8 cellular contexts compared by ENCODE assay signal in the genomic region with DNA sequence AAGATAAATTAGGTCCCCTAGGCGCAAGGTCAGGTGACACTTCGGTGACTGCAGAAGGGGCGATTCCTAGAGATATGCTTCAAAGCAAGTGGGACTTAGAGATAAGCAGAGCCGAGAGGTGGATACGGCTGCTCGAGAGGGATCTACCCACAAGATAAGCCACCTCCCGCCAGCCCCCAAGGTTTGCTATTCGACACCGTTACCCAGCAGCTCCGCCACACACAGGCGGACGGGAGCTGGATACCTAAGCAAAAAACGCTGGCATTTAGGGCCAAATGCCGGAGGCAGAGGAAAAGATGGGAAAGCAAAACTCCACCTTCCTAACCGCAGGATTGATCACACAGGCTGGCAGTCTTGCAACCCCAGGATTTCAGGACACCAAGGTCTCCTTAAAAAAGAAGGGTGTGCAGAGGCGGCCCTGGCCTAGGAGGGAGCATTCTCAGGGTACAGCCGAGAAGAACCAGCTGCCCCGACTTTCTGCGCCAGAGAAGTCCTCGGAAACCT. TPM values are rescaled to one million over a fixed set of nuclear protein-coding genes. Genes with fewer than 3 reads are reported as not detected.
DNase-seq lines count a peak whose midpoint lies in the region; ATAC-seq and TF ChIP-seq lines count a peak whose summit lies in the region.

No MANE protein-coding gene starts in this region.

- peaks cover 7% of the 10 kb centered on the region for H3K36me3 ChIP-seq in GM06990 (ENCODE audit: control insufficient read depth, insufficient read depth, low read length)

- no peak for TF ChIP-seq CTCF in GM06990 (IDR thresholded peaks at IDR 0.05; ENCODE audit: insufficient read depth, low read length, poor library complexity, severe bottlenecking)
- no peak for TF ChIP-seq CTCF in GM13977 (IDR thresholded peaks at IDR 0.05; ENCODE audit: extremely low read depth, insufficient read depth, missing control alignments)

- ATAC-seq in HG03135 (IDR thresholded peaks at IDR 0.05; ENCODE audit: unreplicated experiment), result no peak

- DNase-seq in GM06990 (ENCODE audit: extremely low read depth, insufficient read length), result no peak
- peak; percentile 37 for DNase-seq in NCI-H146 (lab: John Stamatoyannopoulos, UW)
- peak; percentile 56 for DNase-seq in inferior parietal cortex (ENCODE audit: extremely low spot score)
- peak; percentile 14 for DNase-seq in stimulated activated CD8-positive, alpha-beta memory T cell treated with anti-CD3 and anti-CD28 coated beads, Interleukin-15, amount 100 ng/mL, for 1 hour (ENCODE audit: low read depth)
- no peak for DNase-seq in dermis blood vessel endothelial cell
- no peak for DNase-seq in GM13977 (ENCODE audit: low spot score)

- H3K27me3 ChIP-seq in GM06990 (replicated peaks; ENCODE audit: control insufficient read depth, insufficient read depth, low read length), result no peaks in the 10 kb centered on the region

- H3K27ac ChIP-seq in adipose tissue (ENCODE audit: low read depth, low read length), result peak overlapping the region; percentile 35

- in situ Hi-C loops in GM13977 (cut with MboI; ENCODE audit: low pct_unique_long_range_greater_than_20kb, low sequenced_read_pairs, unreplicated experiment), result no loop called here

- H3K4me3 ChIP-seq in GM06990 (replicated peaks; ENCODE audit: low read depth, low read length), result peak overlapping the region; percentile 96

- WGBS in adipose tissue, 3 donors, result 0 to 1% (median 1%) methylated on average over 20 of the region's 20 CpGs

RNA-seq across cellular contexts. Expression of gene FTH1, which starts 0.7 kb away (rescaled TPM):
- polyA plus RNA-seq in adipose tissue, result over 10,000 TPM in 1 of 3 donors, 1,000 to 10,000 TPM in 2; 2,935 to 16,025 (median 7,473) TPM
- 742 and 1,944 TPM in 2 replicates for total RNA-seq in dermis blood vessel endothelial cell

RNA-seq across cellular contexts. Expression of gene BEST1, which starts 16.6 kb away (rescaled TPM):
- polyA plus RNA-seq in adipose tissue, result 10 to 100 TPM in 1 of 3 donors, 1 to 10 TPM in 2; 3.0 to 14.8 (median 5.2) TPM
- total RNA-seq in dermis blood vessel endothelial cell, result 0.05 TPM in 1 of 2 replicates, not detected in the other

RNA-seq across cellular contexts. Expression of gene RAB3IL1, which starts 49.4 kb away (rescaled TPM):
- 10 to 100 TPM in 2 of 3 donors, 1 to 10 TPM in 1; 4.0 to 44.5 (median 16.4) TPM for polyA plus RNA-seq in adipose tissue
- total RNA-seq in dermis blood vessel endothelial cell, result 9.0 and 9.9 TPM in 2 replicates

Comparison
In these comparisons a context has a peak if more than half of its experiments do, and no peak if none do; other contexts are left out.
1. DNase-seq: peak in NCI-H146 (single experiment), inferior parietal cortex (single experiment) and stimulated activated CD8-positive, alpha-beta memory T cell treated with anti-CD3 and anti-CD28 coated beads, Interleukin-15, amount 100 ng/mL, for 1 hour (single experiment); none in GM06990 (single experiment), dermis blood vessel endothelial cell (single experiment) and GM13977 (single experiment).